In the genomic region with DNA sequence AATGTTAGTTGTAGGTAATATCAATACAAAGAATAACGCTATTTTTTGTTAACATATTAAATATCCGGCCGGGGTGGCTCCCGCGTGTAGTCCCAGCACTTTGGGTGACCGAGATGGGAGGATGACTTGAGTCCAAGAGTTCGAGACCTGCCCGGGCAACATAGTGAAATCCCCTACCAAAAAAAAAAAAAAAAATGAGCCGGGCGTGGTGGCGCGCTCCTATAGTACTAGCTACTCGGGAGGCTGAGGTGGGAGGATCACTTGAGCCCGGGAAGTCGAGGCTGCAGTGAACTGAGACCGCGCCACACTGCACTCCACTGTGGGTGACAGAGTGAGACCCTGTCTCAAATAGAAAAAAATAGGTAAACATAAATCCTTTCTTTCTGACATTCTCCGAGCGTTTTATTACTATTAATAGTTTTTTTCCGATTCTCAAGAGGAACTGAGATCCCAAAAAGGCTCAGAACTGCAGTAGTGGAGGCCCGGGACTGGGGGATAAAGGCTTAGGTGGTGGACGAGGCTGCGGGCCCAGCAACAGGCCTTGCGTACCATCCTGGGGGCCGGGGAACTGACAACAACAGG, we compare ENCODE assay signal across 8 cellular contexts. TPM values are rescaled to one million over a fixed set of nuclear protein-coding genes. Genes with fewer than 3 reads are reported as not detected.
DNase-seq lines count a peak whose midpoint lies in the region; ATAC-seq, FAIRE-seq and TF ChIP-seq lines count a peak whose summit lies in the region.

No MANE protein-coding gene starts in this region.

- peaks cover 4% of the 10 kb centered on the region for H3K9me3 Mint-ChIP-seq in activated T-cell treated with anti-CD3 and anti-CD28 coated beads, Interleukin-2, amount 50 U/mL, for 4 hours
- H3K9me3 Mint-ChIP-seq in activated T-helper 17 cell treated with anti-CD3 and anti-CD28 coated beads, Interleukin-2, amount 50 U/mL, for 72 hours: no peaks in the 10 kb centered on the region

- H3K4me3 Mint-ChIP-seq in activated T-cell treated with anti-CD3 and anti-CD28 coated beads, Interleukin-2, amount 50 U/mL, for 4 hours: no peak overlapping the region
- no peak overlapping the region for H3K4me3 Mint-ChIP-seq in activated T-helper 17 cell treated with anti-CD3 and anti-CD28 coated beads, Interleukin-2, amount 50 U/mL, for 72 hours

- H3K27ac ChIP-seq in kidney (ENCODE audit: low read depth in 2 of 2, low read length in 2 of 2) (peak overlapping the region; percentile 73 to 94), thoracic aorta (peak overlapping the region; percentile 90 to 97)

- H3K27me3 ChIP-seq in thoracic aorta (replicated peaks; ENCODE audit: insufficient read depth): no peaks in the 10 kb centered on the region

- no peak for TF ChIP-seq CTCF in kidney (IDR thresholded peaks at IDR 0.05; ENCODE audit: borderline replicate concordance, extremely low read depth, insufficient read depth)
- no peak for TF ChIP-seq CTCF in thoracic aorta (IDR thresholded peaks at IDR 0.05)

- peak overlapping the region; percentile 74 to 79 for H3K9ac ChIP-seq in kidney (ENCODE audit: low read length in 2 of 2)

- no peaks in the 10 kb centered on the region for H3K9me3 ChIP-seq in kidney (ENCODE audit: control insufficient read depth in 1 of 2, low read length in 2 of 2)
- no peaks in the 10 kb centered on the region for H3K9me3 ChIP-seq in thoracic aorta

- no peak for ATAC-seq in activated T-cell treated with anti-CD3 and anti-CD28 coated beads, Interleukin-2, amount 50 U/mL, for 4 hours
- ATAC-seq in thoracic aorta (ENCODE audit: insufficient number of reproducible peaks, low FRiP score, low read depth) (no peak), GM18519 (IDR thresholded peaks at IDR 0.05; ENCODE audit: low FRiP score, unreplicated experiment) (no peak)
- no peak for ATAC-seq in activated T-helper 17 cell treated with anti-CD3 and anti-CD28 coated beads, Interleukin-2, amount 50 U/mL, for 72 hours (replicated peaks)

- H3K27me3 Mint-ChIP-seq in activated T-cell treated with anti-CD3 and anti-CD28 coated beads, Interleukin-2, amount 50 U/mL, for 4 hours (ENCODE audit: low read depth): no peaks in the 10 kb centered on the region
- H3K27me3 Mint-ChIP-seq in activated T-helper 17 cell treated with anti-CD3 and anti-CD28 coated beads, Interleukin-2, amount 50 U/mL, for 72 hours: no peaks in the 10 kb centered on the region

- peak; percentile 33 for DNase-seq in activated T-cell treated with anti-CD3 and anti-CD28 coated beads, Interleukin-2, amount 50 U/mL, for 1 hour
- DNase-seq in activated T-cell treated with anti-CD3 and anti-CD28 coated beads, Interleukin-2, amount 50 U/mL, for 4 hours: no peak
- DNase-seq in activated T-helper 9 cell treated with anti-CD3 and anti-CD28 coated beads, Interleukin-2, amount 50 U/mL, for 16 hours (ENCODE audit: low read depth): peak; percentile 9
- no peak for DNase-seq in kidney
- no peak for DNase-seq in thoracic aorta (ENCODE audit: low spot score)
- DNase-seq in RCC 7860 (ENCODE audit: low spot score): no peak

- peak overlapping the region; percentile 85 to 96 for H3K4me3 ChIP-seq in kidney (ENCODE audit: low read length in 2 of 2)
- peak overlapping the region; percentile 85 for H3K4me3 ChIP-seq in thoracic aorta

- H3K27ac Mint-ChIP-seq in activated T-helper 17 cell treated with anti-CD3 and anti-CD28 coated beads, Interleukin-2, amount 50 U/mL, for 72 hours: no peak overlapping the region

- FAIRE-seq in kidney (lab: Jason Lieb, UNC) (no peak), RCC 7860 (lab: Jason Lieb, UNC) (no peak)

- intact Hi-C loops in kidney (cut with DNase I): no loop called here

- H3K4me1 ChIP-seq in kidney (ENCODE audit: control insufficient read depth in 1 of 2, insufficient read depth in 1 of 2, low read depth in 1 of 2, low read length in 2 of 2) (peaks cover 12 to 21% of the 10 kb centered on the region in 2 donors), thoracic aorta (ENCODE audit: control insufficient read depth in 1 of 2, low read depth in 2 of 2) (peaks cover 29 to 42% of the 10 kb centered on the region in 2 donors)

- peaks cover 3% of the 10 kb centered on the region for H3K36me3 Mint-ChIP-seq in activated T-cell treated with anti-CD3 and anti-CD28 coated beads, Interleukin-2, amount 50 U/mL, for 4 hours (ENCODE audit: insufficient read depth)
- H3K36me3 Mint-ChIP-seq in activated T-helper 17 cell treated with anti-CD3 and anti-CD28 coated beads, Interleukin-2, amount 50 U/mL, for 72 hours (ENCODE audit: low read depth): peaks cover 7% of the 10 kb centered on the region

- peaks cover 38% of the 10 kb centered on the region for H3K4me1 Mint-ChIP-seq in activated T-cell treated with anti-CD3 and anti-CD28 coated beads, Interleukin-2, amount 50 U/mL, for 4 hours (ENCODE audit: low read depth)
- peaks cover 29% of the 10 kb centered on the region for H3K4me1 Mint-ChIP-seq in activated T-helper 17 cell treated with anti-CD3 and anti-CD28 coated beads, Interleukin-2, amount 50 U/mL, for 72 hours

- H3K36me3 ChIP-seq in kidney (ENCODE audit: control insufficient read depth in 1 of 2, insufficient read depth in 2 of 2, low read length in 2 of 2): no peaks in the 10 kb centered on the region
- H3K36me3 ChIP-seq in thoracic aorta: no peaks in the 10 kb centered on the region

RNA-seq across cellular contexts. Expression of a gene that starts 1.0 kb away (rescaled TPM):
- total RNA-seq in activated T-cell treated with anti-CD3 and anti-CD28 coated beads, Interleukin-2, amount 50 U/mL, for 4 hours: 10 to 100 TPM; 22.7 to 30.9 (median 30.7) TPM
- total RNA-seq in kidney (26.2 TPM), thoracic aorta (10 to 100 TPM; 37.1 to 63.5 TPM)
- 9.7 TPM for polyA plus RNA-seq in kidney (ENCODE audit: insufficient read depth, low read depth, low replicate concordance)
- total RNA-seq in activated T-helper 17 cell treated with anti-CD3 and anti-CD28 coated beads, Interleukin-2, amount 50 U/mL, for 72 hours: 10 to 100 TPM; 48.1 to 56.8 TPM

Comparison
In these comparisons a context has a peak if more than half of its experiments do, and no peak if none do; other contexts are left out.
1. DNase-seq: peak in activated T-cell treated with anti-CD3 and anti-CD28 coated beads, Interleukin-2, amount 50 U/mL, for 1 hour (single experiment) and activated T-helper 9 cell treated with anti-CD3 and anti-CD28 coated beads, Interleukin-2, amount 50 U/mL, for 16 hours (single experiment); none in activated T-cell treated with anti-CD3 and anti-CD28 coated beads, Interleukin-2, amount 50 U/mL, for 4 hours (single experiment), kidney (single experiment), thoracic aorta (single experiment) and RCC 7860 (single experiment).